Comparison of ENCODE assay signal across 11 cellular contexts in the genomic region with DNA sequence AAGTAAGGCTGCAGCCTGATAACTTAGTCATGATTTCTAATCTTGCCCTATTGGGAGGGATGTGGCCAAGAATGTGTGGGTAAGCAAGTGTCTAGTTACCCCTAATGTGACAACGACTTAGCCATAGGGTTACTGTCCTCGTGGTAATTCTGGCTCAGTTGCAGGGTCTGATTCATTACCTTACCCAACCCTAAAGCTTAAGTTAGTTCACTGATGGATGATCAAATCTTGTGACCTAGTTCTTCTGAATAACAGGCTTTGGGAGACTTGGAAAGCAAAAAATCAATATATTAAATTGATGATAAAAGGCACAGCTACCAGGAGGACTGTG. TPM values are rescaled to one million over a fixed set of nuclear protein-coding genes. Genes with fewer than 3 reads are reported as not detected.
DNase-seq lines count a peak whose midpoint lies in the region; ATAC-seq and TF ChIP-seq lines count a peak whose summit lies in the region.
"Had no signal": no experiment of that assay in that cellular context is flagged by ENCODE, and none has a peak within 500 bp of the region (broad histone marks: within the 10 kb centered on the region; RNA-seq: fewer than 3 reads in every experiment).

No MANE protein-coding gene starts in this region.

- peak overlapping the region; percentile 95 for H2AFZ ChIP-seq in mammary epithelial cell (ENCODE audit: low read depth, low read length)

- WGBS in mammary epithelial cell (ENCODE audit: low coverage, missing lambda C conversion rate) = 52% methylated on average over 2 of the region's 2 CpGs

- no peak for ATAC-seq in CD4-positive, alpha-beta T cell (ENCODE audit: poor library complexity)
- ATAC-seq in HG03175 (IDR thresholded peaks at IDR 0.05; ENCODE audit: unreplicated experiment) (no peak), GM19035 (IDR thresholded peaks at IDR 0.05; ENCODE audit: unreplicated experiment) (no peak)
- ATAC-seq: body of pancreas, pancreas had no signal

- no peak for DNase-seq in CD4-positive, alpha-beta T cell
- peak; percentile 27 for DNase-seq in mammary epithelial cell
- no peak for DNase-seq in NCI-H1092 treated with DMSO at 0.1 percent for 48 hours (lab: John Stamatoyannopoulos, UW)
- DNase-seq in nucleus accumbens (lab: John Stamatoyannopoulos, UW) = no peak
- DNase-seq: body of pancreas, DMS153, pancreas had no signal

- H3K36me3 Mint-ChIP-seq in CD4-positive, alpha-beta T cell (ENCODE audit: low read depth) = peaks cover 23% of the 10 kb centered on the region
- no peaks in the 10 kb centered on the region for H3K36me3 Mint-ChIP-seq in nephron (ENCODE audit: low read depth)

- POLR2A ChIA-PET in CD4-positive, alpha-beta T cell (lab: Charles Lee) = no interaction called here

- no peaks in the 10 kb centered on the region for H3K27me3 ChIP-seq in CD4-positive, alpha-beta T cell (ENCODE audit: control insufficient read depth, insufficient read depth, low read length)
- no peaks in the 10 kb centered on the region for H3K27me3 ChIP-seq in HUES48 (ENCODE audit: control insufficient read depth, insufficient read depth, low read length)
- no peaks in the 10 kb centered on the region for H3K27me3 ChIP-seq in mammary epithelial cell (ENCODE audit: insufficient read depth, low read length)
- H3K27me3 ChIP-seq: body of pancreas, pancreas had no signal

- intact Hi-C loops in CD4-positive, alpha-beta T cell (cut with DNase I, micrococcal nuclease) = loop anchor here in 1 of 2 experiments (10.0 kb wide), 1 partner anchor 308 kb away; a partner anchor contains a TSS
- intact Hi-C loops in mammary epithelial cell (cut with micrococcal nuclease) = no loop called here

- peak overlapping the region; percentile 99 for H3K4me3 Mint-ChIP-seq in CD4-positive, alpha-beta T cell
- H3K4me3 Mint-ChIP-seq in nephron = peak overlapping the region; percentile 91 to 97 (median 91)

- CTCF ChIA-PET in CD4-positive, alpha-beta T cell (lab: Charles Lee) = no interaction called here
- CTCF ChIA-PET in mammary epithelial cell (lab: Charles Lee; ENCODE audit: low non-redundant PET) = no interaction called here

- no peaks in the 10 kb centered on the region for H4K20me1 ChIP-seq in mammary epithelial cell (ENCODE audit: insufficient read depth, low read length)

- H3K9me3 Mint-ChIP-seq in CD4-positive, alpha-beta T cell = no peaks in the 10 kb centered on the region
- no peaks in the 10 kb centered on the region for H3K9me3 Mint-ChIP-seq in nephron

- H3K4me3 ChIP-seq in HUES48 (ENCODE audit: low read depth, low read length) (no peak overlapping the region), mammary epithelial cell (replicated peaks in 1 of 3; ENCODE audit: insufficient read depth in 1 of 3, low read depth in 2 of 3, low read length in 3 of 3) (no peak overlapping the region)
- H3K4me3 ChIP-seq: body of pancreas had no signal

- no peaks in the 10 kb centered on the region for H3K27me3 Mint-ChIP-seq in CD4-positive, alpha-beta T cell
- H3K27me3 Mint-ChIP-seq in nephron (ENCODE audit: low read depth) = no peaks in the 10 kb centered on the region

- no peak overlapping the region for H3K27ac ChIP-seq in CD4-positive, alpha-beta T cell (ENCODE audit: low read depth, low read length)
- H3K27ac ChIP-seq in HUES48 (ENCODE audit: low read depth, low read length) (peak overlapping the region; percentile 50), mammary epithelial cell (ENCODE audit: insufficient read depth, low read depth, low read length) (no peak overlapping the region)

- peaks cover 32% of the 10 kb centered on the region for H3K79me2 ChIP-seq in mammary epithelial cell (ENCODE audit: insufficient read depth, low read length)

- H3K4me1 Mint-ChIP-seq in CD4-positive, alpha-beta T cell (ENCODE audit: low read depth) = peaks cover 36% of the 10 kb centered on the region
- peaks cover 25% of the 10 kb centered on the region for H3K4me1 Mint-ChIP-seq in nephron

- H3K4me1 ChIP-seq in HUES48 (ENCODE audit: control insufficient read depth, insufficient read depth, low read length) = peaks cover 13% of the 10 kb centered on the region
- peaks cover 22% of the 10 kb centered on the region for H3K4me1 ChIP-seq in mammary epithelial cell (ENCODE audit: insufficient read depth, low read length)

- H3K4me2 ChIP-seq in mammary epithelial cell (ENCODE audit: insufficient read depth, low read depth, low read length) = no peak overlapping the region

- BruUV-seq in mammary epithelial cell (replicated peaks; lab: Mats Ljungman, UMichigan) = no TSS peak

- TF ChIP-seq CTCF in CD4-positive, alpha-beta T cell (IDR thresholded peaks at IDR 0.05) = no peak
- TF ChIP-seq CTCF in mammary epithelial cell (conservative IDR thresholded peaks at IDR 0.05 in 1 of 2, IDR thresholded peaks at IDR 0.05 in 1 of 2; ENCODE audit: extremely low read depth in 1 of 2, insufficient read depth in 1 of 2, low read depth in 1 of 2, low read length in 2 of 2) = no peak
- no peak for TF ChIP-seq CTCF in nephron (IDR thresholded peaks at IDR 0.05; ENCODE audit: unreplicated experiment in 3 of 3)

- H3K9ac ChIP-seq in HUES48 (ENCODE audit: low read depth, low read length) (no peak overlapping the region), mammary epithelial cell (ENCODE audit: insufficient read depth, low read length) (no peak overlapping the region)

- H3K9me3 ChIP-seq in CD4-positive, alpha-beta T cell (ENCODE audit: control insufficient read depth, low read length) = no peaks in the 10 kb centered on the region
- no peaks in the 10 kb centered on the region for H3K9me3 ChIP-seq in HUES48 (ENCODE audit: control insufficient read depth, insufficient read depth, low read length)
- H3K9me3 ChIP-seq in mammary epithelial cell (replicated peaks; ENCODE audit: insufficient read depth, low read length) = no peaks in the 10 kb centered on the region
- H3K9me3 ChIP-seq: body of pancreas, pancreas had no signal

- H3K36me3 ChIP-seq in HUES48 (ENCODE audit: control insufficient read depth, insufficient read depth, low read length) (no peaks in the 10 kb centered on the region), mammary epithelial cell (ENCODE audit: insufficient read depth, low read length) (no peaks in the 10 kb centered on the region)
- H3K36me3 ChIP-seq: pancreas had no signal

- in situ Hi-C loops in mammary epithelial cell (cut with MboI; ENCODE audit: low sequenced_read_pairs in 2 of 2) = no loop called here

- dilution Hi-C loops in mammary epithelial cell (cut with HindIII; ENCODE audit: low sequenced_read_pairs) = no loop called here

- H3K27ac Mint-ChIP-seq in CD4-positive, alpha-beta T cell = peak overlapping the region; percentile 93
- H3K27ac Mint-ChIP-seq in nephron = peak overlapping the region; percentile 87 to 99 (median 99)

RNA-seq across cellular contexts. Expression of a gene that starts 1.6 kb away (rescaled TPM):
- 10 to 100 TPM; 20.6 to 25.1 TPM for total RNA-seq in CD4-positive, alpha-beta T cell
- 10 to 100 TPM; 38.9 to 41.8 TPM for total RNA-seq in mammary epithelial cell
- 39.5 TPM for polyA plus RNA-seq in mammary epithelial cell
- polyA minus RNA-seq in mammary epithelial cell = 37.2 TPM

RNA-seq across cellular contexts. Expression of a gene that starts 9.2 kb away (rescaled TPM):
- 1 to 10 TPM; 2.2 to 2.3 TPM for total RNA-seq in CD4-positive, alpha-beta T cell
- total RNA-seq in mammary epithelial cell = 10 to 100 TPM; 10.2 to 15.7 TPM
- polyA plus RNA-seq in mammary epithelial cell = 6.1 TPM
- 7.6 TPM for polyA minus RNA-seq in mammary epithelial cell
